ENCODE assay signal across 8 cellular contexts in genomic region chr12:753401-754237, GRCh38. TPM values are rescaled to one million over a fixed set of nuclear protein-coding genes. Genes with fewer than 3 reads are reported as not detected.
DNase-seq lines count a peak whose midpoint lies in the region; ATAC-seq and TF ChIP-seq lines count a peak whose summit lies in the region.

No MANE protein-coding gene starts in this region.

- peaks cover 21 to 31% of the 10 kb centered on the region in 2 donors for H3K4me1 Mint-ChIP-seq in effector memory CD8-positive, alpha-beta T cell (ENCODE audit: low read depth in 2 of 2)
- H3K4me1 Mint-ChIP-seq in stimulated activated effector memory CD8-positive, alpha-beta T cell treated with anti-CD3 and anti-CD28 coated beads, Interleukin-12 subunit alpha, Interleukin-12 subunit beta, amount 100 ng/mL, for 72 hours, result peaks cover 25% of the 10 kb centered on the region

- H3K4me3 Mint-ChIP-seq in effector memory CD8-positive, alpha-beta T cell, result peak overlapping the region in 1 of 2 donors; percentile 91
- no peak overlapping the region for H3K4me3 Mint-ChIP-seq in stimulated activated effector memory CD8-positive, alpha-beta T cell treated with anti-CD3 and anti-CD28 coated beads, Interleukin-12 subunit alpha, Interleukin-12 subunit beta, amount 100 ng/mL, for 72 hours

- no peaks in the 10 kb centered on the region for H3K9me3 Mint-ChIP-seq in effector memory CD8-positive, alpha-beta T cell
- no peaks in the 10 kb centered on the region for H3K9me3 Mint-ChIP-seq in stimulated activated effector memory CD8-positive, alpha-beta T cell treated with anti-CD3 and anti-CD28 coated beads, Interleukin-12 subunit alpha, Interleukin-12 subunit beta, amount 100 ng/mL, for 72 hours

- H3K9me3 ChIP-seq in mononuclear cell (ENCODE audit: low read depth, low read length), result no peaks in the 10 kb centered on the region

- peak; percentile 15 to 27 for DNase-seq in AML-193 (lab: John Stamatoyannopoulos, UW)
- peak; percentile 8 for DNase-seq in GM19240 (ENCODE audit: insufficient read length, low spot score)
- peak; percentile 47 to 63 for DNase-seq in activated CD4-positive, alpha-beta T cell treated with anti-CD3 and anti-CD28 coated beads, Interleukin-2, amount 50 U/mL, for 48 hours
- DNase-seq in effector memory CD8-positive, alpha-beta T cell, result peak; percentile 38 to 56 (median 41)
- peak; percentile 34 to 81 for DNase-seq in stimulated activated effector memory CD8-positive, alpha-beta T cell treated with anti-CD3 and anti-CD28 coated beads, Interleukin-12 subunit alpha, Interleukin-12 subunit beta, amount 100 ng/mL, for 72 hours (ENCODE audit: low spot score in 2 of 2)

- H3K36me3 Mint-ChIP-seq in effector memory CD8-positive, alpha-beta T cell (ENCODE audit: insufficient read depth), result peaks cover 29% of the 10 kb centered on the region
- peaks cover 45% of the 10 kb centered on the region for H3K36me3 Mint-ChIP-seq in stimulated activated effector memory CD8-positive, alpha-beta T cell treated with anti-CD3 and anti-CD28 coated beads, Interleukin-12 subunit alpha, Interleukin-12 subunit beta, amount 100 ng/mL, for 72 hours

- peak overlapping the region; percentile 71 for H3K4me3 ChIP-seq in mononuclear cell (ENCODE audit: low read length)

- ATAC-seq in effector memory CD8-positive, alpha-beta T cell (replicated peaks), result peak; percentile 16
- ATAC-seq in stimulated activated effector memory CD8-positive, alpha-beta T cell treated with anti-CD3 and anti-CD28 coated beads, Interleukin-12 subunit alpha, Interleukin-12 subunit beta, amount 100 ng/mL, for 72 hours, result peak; percentile 35
- no peak for ATAC-seq in HG03565 (IDR thresholded peaks at IDR 0.05; ENCODE audit: unreplicated experiment)

- H3K27me3 ChIP-seq in mononuclear cell (ENCODE audit: insufficient read depth, low read length), result no peaks in the 10 kb centered on the region

- TF ChIP-seq RAD21 in Ishikawa (IDR thresholded peaks at IDR 0.05; ENCODE audit: low read depth), result no peak; the same call in 1 of the 2 replicates

- H3K27ac Mint-ChIP-seq in effector memory CD8-positive, alpha-beta T cell, result peak overlapping the region in 1 of 2 donors; percentile 96
- peak overlapping the region; percentile 90 for H3K27ac Mint-ChIP-seq in stimulated activated effector memory CD8-positive, alpha-beta T cell treated with anti-CD3 and anti-CD28 coated beads, Interleukin-12 subunit alpha, Interleukin-12 subunit beta, amount 100 ng/mL, for 72 hours

- H3K4me1 ChIP-seq in mononuclear cell (ENCODE audit: insufficient read depth, low read length), result peaks cover 38% of the 10 kb centered on the region

- H3K27me3 Mint-ChIP-seq in effector memory CD8-positive, alpha-beta T cell, result no peaks in the 10 kb centered on the region

- no peak for TF ChIP-seq EP300 in Ishikawa (IDR thresholded peaks at IDR 0.05; ENCODE audit: borderline replicate concordance)

TF ChIP-seq in Ishikawa, 13 proteins besides CTCF, POLR2A, EP300 and RAD21:
- TF ChIP-seq TCF12 (IDR thresholded peaks at IDR 0.05; ENCODE audit: low read depth) (peak; percentile 48; the same call in 1 of the 2 replicates), USF1 (IDR thresholded peaks at IDR 0.05) (no peak; the same call in 1 of the 2 replicates)

RNA-seq across cellular contexts. Expression of gene WNK1, which starts 1.2 kb away (rescaled TPM):
- total RNA-seq in mononuclear cell, result 94.1 TPM
